In genomic region chr2:64873472-64873924, GRCh38 we compare ENCODE assay signal across 8 cellular contexts.
A peak's percentile ranks its signal among the peaks of the same experiment; 100 is the strongest.
DNase-seq lines count a peak whose midpoint lies in the region; ATAC-seq lines count a peak whose summit lies in the region.

No MANE protein-coding gene starts in this region.

- ATAC-seq in GM18873 (IDR thresholded peaks at IDR 0.05; ENCODE audit: low FRiP score, unreplicated experiment) = peak; percentile 70
- peak; percentile 79 for ATAC-seq in HG03097 (IDR thresholded peaks at IDR 0.05; ENCODE audit: low FRiP score, unreplicated experiment)

- peak; percentile 55 to 62 for DNase-seq in AML-193 (lab: John Stamatoyannopoulos, UW)
- peak; percentile 52 for DNase-seq in NCI-H510A (lab: John Stamatoyannopoulos, UW)
- peak; percentile 70 to 76 for DNase-seq in activated CD4-positive, alpha-beta T cell treated with anti-CD3 and anti-CD28 coated beads, Interleukin-2, amount 50 U/mL, for 24 hours (ENCODE audit: low read depth in 1 of 2, low spot score in 1 of 2)
- peak; percentile 90 for DNase-seq in ecto neural progenitor cell (ENCODE audit: low spot score)
- peak; percentile 79 for DNase-seq in mucosa of gallbladder (ENCODE audit: low spot score)
- peak; percentile 73 for DNase-seq in stimulated activated CD8-positive, alpha-beta memory T cell treated with anti-CD3 and anti-CD28 coated beads, Interleukin-4, amount 100 ng/mL, for 24 hours (ENCODE audit: low read depth)

Comparison
In these comparisons a context has a peak if more than half of its experiments do, and no peak if none do; other contexts are left out.
1. Peak in every context shown above with its lines: DNase-seq and ATAC-seq.